Comparison of ENCODE assay signal across 23 cellular contexts in the genomic region with DNA sequence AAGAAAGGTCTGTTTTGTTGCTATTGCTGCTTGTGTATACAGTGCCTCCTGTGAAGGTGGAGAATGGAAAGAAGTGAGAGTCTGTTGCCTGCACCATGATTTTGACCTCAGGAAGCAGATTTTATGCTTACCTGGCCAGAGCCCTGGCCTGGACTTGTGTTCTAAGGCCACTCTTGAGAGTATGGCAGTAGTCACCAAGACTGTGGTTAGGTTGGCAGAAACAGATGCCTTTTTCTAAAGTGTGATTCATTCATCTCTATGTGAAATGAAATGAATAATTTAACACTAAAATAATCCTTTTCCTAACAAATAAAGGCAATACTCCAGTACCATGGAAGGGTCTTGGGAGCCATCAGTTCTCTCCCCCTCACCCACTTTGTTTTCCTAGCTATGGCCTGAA.
"Had no signal": no experiment of that assay in that cellular context is flagged by ENCODE, and none has a peak within 500 bp of the region (broad histone marks: within the 10 kb centered on the region; RNA-seq: fewer than 3 reads in every experiment).

No MANE protein-coding gene starts in this region.

- H3K27ac ChIP-seq: brain microvascular endothelial cell, esophagus muscularis mucosa, hepatocyte, lower lobe of right lung, transverse colon, vagina had no signal

- H3K4me3 ChIP-seq: esophagus muscularis mucosa, hepatocyte, lower lobe of right lung, transverse colon, vagina had no signal

- H3K4me2 ChIP-seq: hepatocyte had no signal

- H2AFZ ChIP-seq: hepatocyte had no signal

- H3K79me2 ChIP-seq: hepatocyte had no signal

- DNase-seq: activated B cell treated with CpG ODN at 0.5 μM for 24 hours; activated CD4-positive, alpha-beta T cell treated with anti-CD3 and anti-CD28 coated beads, Interleukin-2, amount 10 ng/mL, durations not matched to agents 24 days and 14 days; activated CD8-positive, alpha-beta T cell treated with anti-CD3 and anti-CD28 coated beads for 36 hours; activated naive CD4-positive, alpha-beta T cell; activated T-cell treated with anti-CD3 and anti-CD28 coated beads, Interleukin-2, amount 50 U/mL, for 1 hour; brain microvascular endothelial cell; cerebellar nuclear complex; effector CD8-positive, alpha-beta T cell; lower lobe of right lung; midbrain; posterior cingulate gyrus; retina; stimulated activated CD4-positive, alpha-beta T cell treated with anti-CD3 and anti-CD28 coated beads, Interleukin-2, amount 100 ng/mL, for 24 hours; stimulated activated naive CD8-positive, alpha-beta T cell treated with anti-CD3 and anti-CD28 coated beads, Interleukin-15, Interleukin-2, amounts not matched to agents 100 U/mL and 50 U/mL, for 24 hours; substantia nigra; T-helper 9 cell; transverse colon had no signal

- H3K9me3 ChIP-seq: esophagus muscularis mucosa, lower lobe of right lung, transverse colon, vagina had no signal

- H3K36me3 ChIP-seq: brain microvascular endothelial cell, lower lobe of right lung, transverse colon, vagina had no signal

- ATAC-seq: activated CD8-positive, alpha-beta T cell treated with anti-CD3 and anti-CD28 coated beads for 36 hours; activated T-helper 17 cell treated with anti-CD3 and anti-CD28 coated beads, Interleukin-2, amount 50 U/mL, for 72 hours; lower lobe of right lung; stimulated activated naive CD8-positive, alpha-beta T cell treated with anti-CD3 and anti-CD28 coated beads, Interleukin-15, Interleukin-2, amounts not matched to agents 100 U/mL and 50 U/mL, for 24 hours had no signal

- FAIRE-seq: endothelial cell of umbilical vein, islet of Langerhans had no signal

- H3K27me3 ChIP-seq: brain microvascular endothelial cell, esophagus muscularis mucosa, hepatocyte, transverse colon, vagina had no signal
